ENCODE assay signal across 1 cellular context in the genomic region with DNA sequence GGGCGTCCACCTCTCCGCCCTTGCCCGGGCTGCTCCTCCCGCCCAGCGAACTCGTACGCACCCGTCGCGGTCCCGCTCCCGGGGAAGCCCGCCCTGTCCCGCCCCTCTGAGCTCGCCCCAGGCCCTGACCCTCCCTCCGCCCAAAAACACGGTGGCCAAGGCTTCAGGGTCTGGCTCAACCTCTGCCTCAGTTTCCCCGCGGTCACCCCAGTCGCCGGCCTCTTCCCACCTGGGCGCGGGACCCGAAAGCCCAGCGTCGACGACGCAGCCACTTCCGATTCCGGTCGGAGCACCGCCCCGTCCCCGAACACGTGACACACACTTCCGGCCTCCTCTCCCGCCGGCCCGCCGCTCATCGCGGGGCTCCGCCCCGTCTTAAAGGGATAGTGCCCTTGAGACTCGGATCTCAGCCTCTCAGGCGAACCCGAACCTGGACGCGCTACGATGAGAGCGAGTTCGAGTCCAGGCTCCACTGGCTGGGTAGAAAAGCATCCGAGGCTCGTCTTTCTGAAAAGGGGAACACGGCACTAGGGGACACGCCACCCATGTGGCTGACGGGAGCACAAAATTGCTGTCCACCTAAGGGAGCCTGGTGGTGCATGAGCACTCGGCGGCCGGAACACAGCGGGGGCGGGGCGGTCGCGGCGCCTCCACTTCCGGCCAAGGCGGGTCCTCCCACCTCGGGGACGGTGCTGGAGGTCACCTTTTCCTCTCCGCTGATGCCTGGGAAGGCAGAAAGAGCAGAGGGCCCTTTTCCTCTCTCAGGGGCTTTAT.
TF ChIP-seq lines count a peak whose summit lies in the region.

Gene C19orf25, minus strand, starts transcription at position 282 of the 774 bp plus-strand sequence. CDS start 312 bp downstream, outside the sequence.

TF ChIP-seq in K562, 482 proteins besides CTCF, POLR2A, EP300 and RAD21 (continued from another document and continues in another):
- TF ChIP-seq, protein P1, sequence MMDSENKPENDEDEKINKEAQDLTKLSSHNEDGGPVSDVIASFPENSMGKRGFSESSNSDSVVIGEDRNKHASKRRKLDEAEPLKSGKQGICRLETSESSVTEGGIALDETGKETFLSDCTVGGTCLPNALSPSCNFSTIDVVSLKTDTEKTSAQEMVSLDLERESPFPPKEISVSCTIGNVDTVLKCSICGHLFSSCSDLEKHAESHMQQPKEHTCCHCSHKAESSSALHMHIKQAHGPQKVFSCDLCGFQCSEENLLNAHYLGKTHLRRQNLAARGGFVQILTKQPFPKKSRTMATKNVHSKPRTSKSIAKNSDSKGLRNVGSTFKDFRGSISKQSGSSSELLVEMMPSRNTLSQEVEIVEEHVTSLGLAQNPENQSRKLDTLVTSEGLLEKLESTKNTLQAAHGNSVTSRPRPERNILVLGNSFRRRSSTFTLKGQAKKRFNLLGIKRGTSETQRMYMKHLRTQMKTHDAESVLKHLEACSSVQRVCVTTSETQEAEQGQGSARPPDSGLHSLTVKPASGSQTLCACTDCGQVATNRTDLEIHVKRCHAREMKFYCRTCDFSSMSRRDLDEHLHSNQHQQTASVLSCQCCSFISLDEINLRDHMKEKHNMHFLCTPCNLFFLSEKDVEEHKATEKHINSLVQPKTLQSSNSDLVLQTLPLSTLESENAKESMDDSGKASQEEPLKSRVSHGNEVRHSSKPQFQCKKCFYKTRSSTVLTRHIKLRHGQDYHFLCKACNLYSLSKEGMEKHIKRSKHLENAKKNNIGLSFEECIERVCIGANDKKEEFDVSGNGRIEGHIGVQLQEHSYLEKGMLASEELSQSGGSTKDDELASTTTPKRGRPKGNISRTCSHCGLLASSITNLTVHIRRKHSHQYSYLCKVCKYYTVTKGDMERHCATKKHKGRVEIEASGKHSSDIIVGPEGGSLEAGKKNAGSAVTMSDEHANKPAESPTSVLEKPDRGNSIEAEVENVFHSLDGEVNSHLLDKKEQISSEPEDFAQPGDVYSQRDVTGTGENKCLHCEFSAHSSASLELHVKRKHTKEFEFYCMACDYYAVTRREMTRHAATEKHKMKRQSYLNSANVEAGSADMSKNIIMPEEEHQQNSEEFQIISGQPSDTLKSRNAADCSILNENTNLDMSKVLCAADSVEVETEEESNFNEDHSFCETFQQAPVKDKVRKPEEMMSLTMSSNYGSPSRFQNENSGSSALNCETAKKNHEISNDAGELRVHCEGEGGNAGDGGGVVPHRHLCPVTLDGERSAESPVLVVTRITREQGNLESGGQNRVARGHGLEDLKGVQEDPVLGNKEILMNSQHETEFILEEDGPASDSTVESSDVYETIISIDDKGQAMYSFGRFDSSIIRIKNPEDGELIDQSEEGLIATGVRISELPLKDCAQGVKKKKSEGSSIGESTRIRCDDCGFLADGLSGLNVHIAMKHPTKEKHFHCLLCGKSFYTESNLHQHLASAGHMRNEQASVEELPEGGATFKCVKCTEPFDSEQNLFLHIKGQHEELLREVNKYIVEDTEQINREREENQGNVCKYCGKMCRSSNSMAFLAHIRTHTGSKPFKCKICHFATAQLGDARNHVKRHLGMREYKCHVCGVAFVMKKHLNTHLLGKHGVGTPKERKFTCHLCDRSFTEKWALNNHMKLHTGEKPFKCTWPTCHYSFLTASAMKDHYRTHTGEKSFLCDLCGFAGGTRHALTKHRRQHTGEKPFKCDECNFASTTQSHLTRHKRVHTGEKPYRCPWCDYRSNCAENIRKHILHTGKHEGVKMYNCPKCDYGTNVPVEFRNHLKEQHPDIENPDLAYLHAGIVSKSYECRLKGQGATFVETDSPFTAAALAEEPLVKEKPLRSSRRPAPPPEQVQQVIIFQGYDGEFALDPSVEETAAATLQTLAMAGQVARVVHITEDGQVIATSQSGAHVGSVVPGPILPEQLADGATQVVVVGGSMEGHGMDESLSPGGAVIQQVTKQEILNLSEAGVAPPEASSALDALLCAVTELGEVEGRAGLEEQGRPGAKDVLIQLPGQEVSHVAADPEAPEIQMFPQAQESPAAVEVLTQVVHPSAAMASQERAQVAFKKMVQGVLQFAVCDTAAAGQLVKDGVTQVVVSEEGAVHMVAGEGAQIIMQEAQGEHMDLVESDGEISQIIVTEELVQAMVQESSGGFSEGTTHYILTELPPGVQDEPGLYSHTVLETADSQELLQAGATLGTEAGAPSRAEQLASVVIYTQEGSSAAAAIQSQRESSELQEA (IDR thresholded peaks at IDR 0.05; ENCODE audit: low read depth), result peak; percentile 72; the same call in 1 of the 2 replicates
- TF ChIP-seq ZNF589 (CRISPR knock-in tag; IDR thresholded peaks at IDR 0.05; ENCODE audit: low read depth) (no peak), NFE2L1 (tag; IDR thresholded peaks at IDR 0.05; ENCODE audit: borderline replicate concordance, low read depth) (no peak), ZNF24 (IDR thresholded peaks at IDR 0.05) (no peak; the same call in 1 of the 2 replicates), ZNF146 (CRISPR knock-in tag; IDR thresholded peaks at IDR 0.05; ENCODE audit: unreplicated experiment) (no peak), KLF6 (CRISPR knock-in tag; IDR thresholded peaks at IDR 0.05; ENCODE audit: borderline replicate concordance) (0 out of 2 replicates have a peak, but pooled peaks have one; percentile 53), CTBP1 (IDR thresholded peaks at IDR 0.05; ENCODE audit: borderline replicate concordance) (peak; percentile 86; the same call in 1 of the 2 replicates), ZBTB40 (IDR thresholded peaks at IDR 0.05) (peak; percentile 94), ZBTB40 (CRISPR knock-in tag; IDR thresholded peaks at IDR 0.05) (no peak), TSHZ1 (CRISPR knock-in tag; IDR thresholded peaks at IDR 0.05) (no peak), SMAD4 (CRISPR knock-in tag; conservative IDR thresholded peaks at IDR 0.05) (peak; percentile 97), REST (CRISPR knock-in tag; IDR thresholded peaks at IDR 0.05; ENCODE audit: low read depth) (peak; percentile 19; the same call in 1 of the 2 replicates), RCOR1 (IDR thresholded peaks at IDR 0.05; ENCODE audit: borderline replicate concordance in 1 of 2, low read depth in 2 of 2, low read length in 2 of 2) (peak in 1 of 2 experiments; percentile 77; a peak in 2 of 4 replicates)
- TF ChIP-seq, protein P2, sequence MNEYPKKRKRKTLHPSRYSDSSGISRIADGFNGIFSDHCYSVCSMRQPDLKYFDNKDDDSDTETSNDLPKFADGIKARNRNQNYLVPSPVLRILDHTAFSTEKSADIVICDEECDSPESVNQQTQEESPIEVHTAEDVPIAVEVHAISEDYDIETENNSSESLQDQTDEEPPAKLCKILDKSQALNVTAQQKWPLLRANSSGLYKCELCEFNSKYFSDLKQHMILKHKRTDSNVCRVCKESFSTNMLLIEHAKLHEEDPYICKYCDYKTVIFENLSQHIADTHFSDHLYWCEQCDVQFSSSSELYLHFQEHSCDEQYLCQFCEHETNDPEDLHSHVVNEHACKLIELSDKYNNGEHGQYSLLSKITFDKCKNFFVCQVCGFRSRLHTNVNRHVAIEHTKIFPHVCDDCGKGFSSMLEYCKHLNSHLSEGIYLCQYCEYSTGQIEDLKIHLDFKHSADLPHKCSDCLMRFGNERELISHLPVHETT (CRISPR knock-in tag; conservative IDR thresholded peaks at IDR 0.05 in 1 of 2, IDR thresholded peaks at IDR 0.05 in 1 of 2), result peak in 1 of 2 experiments; percentile 87; a peak in 2 of 4 replicates
